19 cellular contexts compared by ENCODE assay signal in the genomic region with DNA sequence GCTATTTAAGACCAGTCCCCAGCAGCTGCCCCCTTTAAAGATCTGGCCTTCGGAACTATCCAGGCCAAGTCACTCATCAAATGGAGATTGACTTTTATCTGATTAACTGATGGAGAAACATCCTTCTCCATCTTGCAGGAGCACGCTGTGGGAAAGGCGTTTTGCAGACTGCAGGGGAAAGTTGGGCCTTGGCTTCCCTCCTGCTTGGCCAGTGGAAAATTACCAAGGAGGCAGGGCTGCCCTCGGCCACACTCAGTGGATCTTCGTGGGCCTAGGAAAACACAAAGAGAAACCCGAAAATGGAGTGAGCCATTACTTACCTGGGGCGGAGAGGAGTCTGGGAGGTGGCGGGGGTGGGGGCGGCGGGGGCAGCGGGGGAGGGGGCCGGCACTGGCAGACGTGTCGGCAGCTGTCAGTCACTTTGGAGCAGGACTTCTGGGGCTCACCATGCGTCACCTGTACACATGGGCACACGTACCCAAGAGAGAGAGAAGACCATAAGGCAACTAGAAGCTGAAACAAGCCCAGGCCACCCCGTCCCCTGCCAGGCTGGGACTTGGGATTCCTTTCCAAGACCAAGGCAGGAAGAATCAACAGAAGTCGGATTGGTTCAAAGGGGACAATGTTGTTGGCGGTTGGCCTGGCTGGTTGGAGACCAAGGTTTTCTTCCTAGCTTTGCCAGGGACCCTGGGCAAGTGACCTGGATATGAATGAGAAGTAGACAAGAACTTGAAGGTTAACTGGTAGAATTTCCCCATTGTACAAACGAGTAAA. TPM values are rescaled to one million over a fixed set of nuclear protein-coding genes. Genes with fewer than 3 reads are reported as not detected.
"Had no signal": no experiment of that assay in that cellular context is flagged by ENCODE, and none has a peak within 500 bp of the region (broad histone marks: within the 10 kb centered on the region; RNA-seq: fewer than 3 reads in every experiment).

No MANE protein-coding gene starts in this region.

- H3K4me3 Mint-ChIP-seq: activated B cell treated with CpG ODN at 0.5 μM for 24 hours; activated CD4-positive, alpha-beta memory T cell treated with anti-CD3 and anti-CD28 coated beads, Interleukin-2, amount 10 ng/mL, durations not matched to agents 7 days and 5 days; activated naive CD4-positive, alpha-beta T cell treated with anti-CD3 and anti-CD28 coated beads for 36 hours; memory B cell; naive thymus-derived CD8-positive, alpha-beta T cell; T-helper 2 cell treated with Interferon-gamma antibody and Interleukin-4, amounts not matched to agents 5 μg/mL and 100 μg/mL, for 36 hours had no signal

- H3K36me3 ChIP-seq: brain microvascular endothelial cell had no signal

- H3K4me3 ChIP-seq: testis had no signal

- H3K27me3 ChIP-seq: brain microvascular endothelial cell, testis had no signal

- H3K9me3 Mint-ChIP-seq: activated B cell treated with CpG ODN at 0.5 μM for 24 hours; activated CD4-positive, alpha-beta memory T cell treated with anti-CD3 and anti-CD28 coated beads, Interleukin-2, amount 10 ng/mL, durations not matched to agents 7 days and 5 days; activated naive CD4-positive, alpha-beta T cell treated with anti-CD3 and anti-CD28 coated beads for 36 hours; activated T-helper 2 cell treated with anti-CD3 and anti-CD28 coated beads, Interferon-gamma antibody, Interleukin-2, Interleukin-4, amounts not matched to agents 10 μg/mL and 5 μg/mL and 100 μg/mL, durations not matched to agents 14 hours and 24 hours and 36 hours; memory B cell; naive thymus-derived CD8-positive, alpha-beta T cell; T-helper 2 cell treated with Interferon-gamma antibody and Interleukin-4, amounts not matched to agents 5 μg/mL and 100 μg/mL, for 36 hours had no signal

- ATAC-seq: naive thymus-derived CD8-positive, alpha-beta T cell; stimulated activated naive CD8-positive, alpha-beta T cell treated with anti-CD3 and anti-CD28 coated beads, Interleukin-15, Interleukin-2, amounts not matched to agents 100 U/mL and 50 U/mL, for 24 hours had no signal

- H3K36me3 Mint-ChIP-seq: memory B cell; naive thymus-derived CD8-positive, alpha-beta T cell had no signal

- H3K27ac Mint-ChIP-seq: activated B cell treated with CpG ODN at 0.5 μM for 24 hours; activated CD4-positive, alpha-beta memory T cell treated with anti-CD3 and anti-CD28 coated beads, Interleukin-2, amount 10 ng/mL, durations not matched to agents 7 days and 5 days; activated naive CD4-positive, alpha-beta T cell treated with anti-CD3 and anti-CD28 coated beads for 36 hours; activated T-helper 2 cell treated with anti-CD3 and anti-CD28 coated beads, Interferon-gamma antibody, Interleukin-2, Interleukin-4, amounts not matched to agents 10 μg/mL and 5 μg/mL and 100 μg/mL, durations not matched to agents 14 hours and 24 hours and 36 hours; memory B cell; naive thymus-derived CD8-positive, alpha-beta T cell; T-helper 2 cell treated with Interferon-gamma antibody and Interleukin-4, amounts not matched to agents 5 μg/mL and 100 μg/mL, for 36 hours had no signal

- DNase-seq: activated B cell treated with CpG ODN at 0.5 μM for 24 hours; activated CD4-positive, alpha-beta memory T cell treated with anti-CD3 and anti-CD28 coated beads, Interleukin-2, amount 10 ng/mL, durations not matched to agents 7 days and 5 days; activated CD4-positive, alpha-beta T cell treated with anti-CD3 and anti-CD28 coated beads for 48 hours; activated naive CD4-positive, alpha-beta T cell treated with anti-CD3 and anti-CD28 coated beads for 36 hours; activated T-cell treated with anti-CD3 and anti-CD28 coated beads, Interleukin-2, amount 50 U/mL, for 1 hour; brain microvascular endothelial cell; effector CD8-positive, alpha-beta T cell; naive thymus-derived CD8-positive, alpha-beta T cell; retina; SK-N-SH; stimulated activated CD4-positive, alpha-beta T cell treated with anti-CD3 and anti-CD28 coated beads, Interleukin-2, amount 100 ng/mL, for 24 hours; stimulated activated naive CD8-positive, alpha-beta T cell treated with anti-CD3 and anti-CD28 coated beads, Interleukin-15, Interleukin-2, amounts not matched to agents 100 U/mL and 50 U/mL, for 24 hours; testis had no signal

- H3K27ac ChIP-seq: brain microvascular endothelial cell, testis had no signal

- H3K4me2 ChIP-seq: SK-N-SH had no signal

- H3K9ac ChIP-seq: SK-N-SH had no signal

- H3K4me1 ChIP-seq: testis had no signal

- H3K9me3 ChIP-seq: SK-N-SH, testis had no signal

- H3K4me1 Mint-ChIP-seq: activated B cell treated with CpG ODN at 0.5 μM for 24 hours; activated CD4-positive, alpha-beta memory T cell treated with anti-CD3 and anti-CD28 coated beads, Interleukin-2, amount 10 ng/mL, durations not matched to agents 7 days and 5 days; memory B cell; naive thymus-derived CD8-positive, alpha-beta T cell had no signal

RNA-seq across cellular contexts. Expression of gene PRIMA1, which starts 9.2 kb away (rescaled TPM):
- total RNA-seq: activated B cell treated with CpG ODN at 0.5 μM for 24 hours; activated CD4-positive, alpha-beta memory T cell treated with anti-CD3 and anti-CD28 coated beads, Interleukin-2, amount 10 ng/mL, durations not matched to agents 7 days and 5 days; activated naive CD4-positive, alpha-beta T cell treated with anti-CD3 and anti-CD28 coated beads for 36 hours; activated T-helper 2 cell treated with anti-CD3 and anti-CD28 coated beads, Interferon-gamma antibody, Interleukin-2, Interleukin-4, amounts not matched to agents 10 μg/mL and 5 μg/mL and 100 μg/mL, durations not matched to agents 14 hours and 24 hours and 36 hours; endothelial cell of umbilical vein; fibroblast of villous mesenchyme; glomerular endothelial cell; naive thymus-derived CD8-positive, alpha-beta T cell had no signal
- polyA plus RNA-seq: endothelial cell of umbilical vein; naive thymus-derived CD8-positive, alpha-beta T cell had no signal
